Comparison of ENCODE assay signal across 1 cellular context in the genomic region with DNA sequence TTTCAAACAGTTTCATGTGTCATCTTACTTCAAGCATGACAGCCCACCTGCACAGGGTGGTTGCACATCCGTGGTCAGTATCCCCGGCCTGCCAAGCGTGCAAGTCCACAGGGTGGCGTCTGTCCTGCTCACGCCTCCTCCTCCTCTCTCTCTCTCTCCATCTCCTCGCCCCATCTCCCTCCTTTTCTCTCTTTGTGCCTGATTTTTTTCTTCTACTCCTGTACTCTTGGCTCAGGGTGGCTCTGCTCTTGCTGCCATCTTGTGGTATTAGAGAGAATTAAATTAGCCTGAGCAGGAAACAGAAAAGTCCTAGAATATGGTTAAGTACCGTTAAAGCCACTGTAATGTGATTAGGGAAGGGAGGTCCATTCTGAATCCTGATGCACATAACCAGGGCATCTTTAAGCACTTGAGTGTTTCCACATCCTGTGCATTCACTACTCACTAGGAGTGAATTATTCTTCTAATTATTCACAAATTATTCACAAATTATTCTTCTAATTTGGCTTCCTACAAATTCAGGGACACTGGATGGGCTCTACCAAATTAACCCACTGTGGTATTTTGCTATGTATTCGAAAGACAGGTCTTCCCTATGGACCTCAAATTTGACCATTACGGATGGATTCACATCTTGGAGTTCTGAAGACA.
TF ChIP-seq lines count a peak whose summit lies in the region.

No MANE protein-coding gene starts in this region.

TF ChIP-seq in Ishikawa, 13 proteins besides CTCF, POLR2A, EP300 and RAD21 (continued from another document):
- TF ChIP-seq, protein P1, sequence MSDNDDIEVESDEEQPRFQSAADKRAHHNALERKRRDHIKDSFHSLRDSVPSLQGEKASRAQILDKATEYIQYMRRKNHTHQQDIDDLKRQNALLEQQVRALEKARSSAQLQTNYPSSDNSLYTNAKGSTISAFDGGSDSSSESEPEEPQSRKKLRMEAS (IDR thresholded peaks at IDR 0.05), result no peak
- no peak for TF ChIP-seq EGR1 (IDR thresholded peaks at IDR 0.05)
TF ChIP-seq in Ishikawa: peak in this region for 0.
